Comparison of ENCODE assay signal across 8 cellular contexts in genomic region chr11:121451178-121451981, GRCh38. TPM values are rescaled to one million over a fixed set of nuclear protein-coding genes. Genes with fewer than 3 reads are reported as not detected.
DNase-seq lines count a peak whose midpoint lies in the region; ATAC-seq lines count a peak whose summit lies in the region.

No MANE protein-coding gene starts in this region.

- no peak overlapping the region for H3K27ac ChIP-seq in skeletal muscle tissue (ENCODE audit: low read depth, low read length)

- no peaks in the 10 kb centered on the region for H3K9me3 ChIP-seq in skeletal muscle tissue (ENCODE audit: control insufficient read depth in 3 of 3, low read length in 3 of 3)

- H3K4me1 ChIP-seq in skeletal muscle tissue (ENCODE audit: control insufficient read depth in 3 of 3, insufficient read depth in 3 of 3, low read length in 3 of 3), result peaks cover 2 to 18% (median 7%) of the 10 kb centered on the region in 3 donors

- H3K9ac ChIP-seq in skeletal muscle tissue (ENCODE audit: low read depth in 1 of 3, low read length in 3 of 3), result peak overlapping the region in 2 of 3 donors; percentile 38 to 71

- intact Hi-C loops in left ventricle myocardium superior (cut with micrococcal nuclease), result loop anchor here (10.0 kb wide), 1 partner anchor 117 kb away; no protein-coding TSS in a partner anchor

- in situ Hi-C loops in Caki2 (cut with HindIII; ENCODE audit: low pct_unique_long_range_greater_than_20kb, low sequenced_read_pairs), result no loop called here

- peak overlapping the region; percentile 54 to 79 (median 77) for H3K4me3 ChIP-seq in skeletal muscle tissue (ENCODE audit: low read length in 3 of 3)

- H3K36me3 ChIP-seq in skeletal muscle tissue (ENCODE audit: control insufficient read depth in 3 of 3, insufficient read depth in 3 of 3, low read length in 3 of 3), result no peaks in the 10 kb centered on the region

- H3K27me3 ChIP-seq in skeletal muscle tissue (ENCODE audit: control insufficient read depth in 3 of 3, insufficient read depth in 3 of 3, low read length in 3 of 3), result peaks cover 3 to 15% (median 7%) of the 10 kb centered on the region in 3 donors

- DNase-seq in Caki2 (ENCODE audit: low read depth) (peak; percentile 14), left ventricle myocardium superior (peak; percentile 32), 8988T (no peak), NCI-H1105 treated with DMSO at 0.1 percent for 48 hours (lab: John Stamatoyannopoulos, UW) (no peak)
- DNase-seq in activated CD8-positive, alpha-beta memory T cell treated with anti-CD3 and anti-CD28 coated beads, Interleukin-2, amount 50 U/mL, for 48 hours, result peak; percentile 68

- ATAC-seq in HG03025 (IDR thresholded peaks at IDR 0.05; ENCODE audit: low FRiP score, unreplicated experiment) (peak; percentile 6), left ventricle myocardium superior (no peak), GM19463 (IDR thresholded peaks at IDR 0.05; ENCODE audit: unreplicated experiment) (no peak)

RNA-seq across cellular contexts. Expression of gene SORL1, which starts 0.7 kb away (rescaled TPM):
- total RNA-seq in Caki2 (2014; rRNA removed; shearing (Covaris generic); ENCODE audit: low replicate concordance), result 14.0 and 15.1 TPM in 2 replicates
- total RNA-seq in left ventricle myocardium superior (11.9 TPM), skeletal muscle tissue (6.3 TPM)

Comparison
In these comparisons a context has a peak if more than half of its experiments do, and no peak if none do; other contexts are left out.
1. DNase-seq: peak in Caki2 (single experiment), activated CD8-positive, alpha-beta memory T cell treated with anti-CD3 and anti-CD28 coated beads, Interleukin-2, amount 50 U/mL, for 48 hours (single experiment) and left ventricle myocardium superior (single experiment); none in 8988T (single experiment) and NCI-H1105 treated with DMSO at 0.1 percent for 48 hours (single experiment).